In the genomic region with DNA sequence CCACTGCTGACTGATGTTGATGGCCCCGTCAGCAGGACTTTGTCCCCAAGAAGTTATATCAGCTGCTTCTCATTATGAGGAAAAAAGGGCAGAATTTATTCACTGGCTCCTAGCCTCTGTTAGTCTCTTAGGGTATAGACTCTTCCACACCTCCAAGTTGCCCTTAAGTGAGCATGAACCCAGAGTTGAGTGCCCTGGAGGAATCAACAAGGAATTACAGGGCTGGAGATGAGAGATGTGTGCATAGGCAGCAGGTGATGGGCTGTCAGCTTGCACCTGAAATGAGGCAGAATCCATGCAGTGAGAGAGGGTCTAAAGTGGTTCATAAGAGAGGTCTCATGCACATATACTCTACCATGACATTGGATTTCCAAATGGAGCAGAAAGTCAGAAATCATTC, we compare ENCODE assay signal across 28 cellular contexts.
"Had no signal": no experiment of that assay in that cellular context is flagged by ENCODE, and none has a peak within 500 bp of the region (broad histone marks: within the 10 kb centered on the region; RNA-seq: fewer than 3 reads in every experiment).

No MANE protein-coding gene starts in this region.

- H3K36me3 ChIP-seq: gastrocnemius medialis, left lung, ovary, sigmoid colon, spleen, thoracic aorta, tibial nerve, upper lobe of right lung, vagina had no signal

- H3K4me3 ChIP-seq: dorsolateral prefrontal cortex, gastrocnemius medialis, left lung, ovary, psoas muscle, sigmoid colon, spleen, thoracic aorta, tibial nerve, upper lobe of right lung, vagina had no signal

- H3K27ac ChIP-seq: dorsolateral prefrontal cortex, epithelial cell of prostate, gastrocnemius medialis, left lung, ovary, psoas muscle, sigmoid colon, spleen, thoracic aorta, tibial nerve, upper lobe of right lung, vagina had no signal

- H3K4me1 ChIP-seq: gastrocnemius medialis, left lung, psoas muscle, sigmoid colon, spleen, tibial nerve, upper lobe of right lung, vagina had no signal

- H3K27me3 ChIP-seq: gastrocnemius medialis, left lung, ovary, sigmoid colon, spleen, tibial nerve, upper lobe of right lung, vagina had no signal

- FAIRE-seq: colon, kidney had no signal

- ATAC-seq: esophagus mucosa; gastrocnemius medialis; left lung; naive thymus-derived CD8-positive, alpha-beta T cell; psoas muscle; right cardiac atrium; stimulated activated naive B cell treated with anti-CD40 and anti-IgM and Interleukin-4, amounts not matched to agents 10 μg/mL and 1 μg/mL and 100 μg/mL, for 72 hours; upper lobe of right lung had no signal

- DNase-seq: dorsolateral prefrontal cortex; effector CD4-positive, alpha-beta T cell; foreskin fibroblast; gastrocnemius medialis; head of caudate nucleus; kidney; left lung; mammary epithelial cell; mesendoderm; midbrain; naive thymus-derived CD8-positive, alpha-beta T cell; nephron progenitor cell; occipital lobe; ovary; posterior cingulate gyrus; psoas muscle; right cardiac atrium; sigmoid colon; spleen; stimulated activated CD4-positive, alpha-beta T cell treated with anti-CD3 and anti-CD28 coated beads, Interleukin-4, amount 100 ng/mL, for 4 hours; stimulated activated naive B cell treated with anti-CD40 and anti-IgM and Interleukin-4, amounts not matched to agents 10 μg/mL and 1 μg/mL and 100 μg/mL, for 72 hours; upper lobe of right lung had no signal

- H3K9me3 ChIP-seq: gastrocnemius medialis, left lung, ovary, psoas muscle, sigmoid colon, spleen, thoracic aorta, tibial nerve, upper lobe of right lung, vagina had no signal
